ENCODE assay signal across 10 cellular contexts in genomic region chr2:157747695-157748370, GRCh38.
DNase-seq lines count a peak whose midpoint lies in the region; ATAC-seq and TF ChIP-seq lines count a peak whose summit lies in the region.
"Had no signal": no experiment of that assay in that cellular context is flagged by ENCODE, and none has a peak within 500 bp of the region (broad histone marks: within the 10 kb centered on the region; RNA-seq: fewer than 3 reads in every experiment).

No MANE protein-coding gene starts in this region.

- no peak for TF ChIP-seq CTCF in GM23338 (conservative IDR thresholded peaks at IDR 0.05; ENCODE audit: low read depth in 2 of 2)
- TF ChIP-seq CTCF in astrocyte of the cerebellum (IDR thresholded peaks at IDR 0.05; ENCODE audit: low read depth, low read length, missing control alignments), result no peak
- TF ChIP-seq CTCF in mesothelial cell of epicardium (IDR thresholded peaks at IDR 0.05; ENCODE audit: unreplicated experiment), result no peak
- TF ChIP-seq CTCF in Peyer's patch (IDR thresholded peaks at IDR 0.05), result no peak

- H4K20me1 ChIP-seq in BLaER1 treated with 17β-estradiol and CSF1 and Interleukin-3, amounts not matched to agents 10 nM and 100 nM, result no peaks in the 10 kb centered on the region
- no peaks in the 10 kb centered on the region for H4K20me1 ChIP-seq in GM23338 (replicated peaks; ENCODE audit: insufficient read depth)

- H3K4me1 Mint-ChIP-seq in GM23338 (peaks cover 15% of the 10 kb centered on the region; the same call in 2 of the 3 replicates), mesothelial cell of epicardium (peaks cover 12% of the 10 kb centered on the region)
- peaks cover 4 to 5% of the 10 kb centered on the region in 2 donors for H3K4me1 Mint-ChIP-seq in natural killer cell treated with Interleukin-12 subunit alpha and Interleukin-12 subunit beta and Interleukin-15 and Interleukin-18, amount 100 ng/mL, for 72 hours (ENCODE audit: low read depth in 2 of 2)

- peaks cover 0 to 8% (median 0%) of the 10 kb centered on the region in 11 experiments; a peak in 2 of 22 replicates for H3K9me3 ChIP-seq in BLaER1 treated with 17β-estradiol and CSF1 and Interleukin-3, amounts not matched to agents 10 nM and 100 nM (replicated peaks in 1 of 11)
- no peaks in the 10 kb centered on the region for H3K9me3 ChIP-seq in Peyer's patch

- H3K27ac Mint-ChIP-seq in GM23338 (no peak overlapping the region), mesothelial cell of epicardium (peak overlapping the region; percentile 47)
- H3K27ac Mint-ChIP-seq in natural killer cell treated with Interleukin-12 subunit alpha and Interleukin-12 subunit beta and Interleukin-15 and Interleukin-18, amount 100 ng/mL, for 72 hours, result no peak overlapping the region

- H3K36me3 ChIP-seq in BLaER1 treated with 17β-estradiol and CSF1 and Interleukin-3, amounts not matched to agents 10 nM and 100 nM, result peaks cover 7 to 76% (median 22%) of the 10 kb centered on the region in 11 experiments; a peak in 18 of 22 replicates
- H3K36me3 ChIP-seq in GM23338 (ENCODE audit: insufficient read depth), result no peaks in the 10 kb centered on the region; the same call in 1 of the 2 replicates
- H3K36me3 ChIP-seq in Peyer's patch, result peaks cover 0 to 8% (median 0%) of the 10 kb centered on the region in 3 donors

- no peaks in the 10 kb centered on the region for H3K9me2 ChIP-seq in GM23338 (ENCODE audit: insufficient read depth)

- ATAC-seq in GM23338 (peak; percentile 48), HG03439 (IDR thresholded peaks at IDR 0.05; ENCODE audit: unreplicated experiment) (no peak)
- ATAC-seq in natural killer cell treated with Interleukin-12 subunit alpha and Interleukin-12 subunit beta and Interleukin-15 and Interleukin-18, amount 100 ng/mL, for 72 hours, result no peak

- no peak overlapping the region for H3K9ac ChIP-seq in BLaER1 treated with 17β-estradiol and CSF1 and Interleukin-3, amounts not matched to agents 10 nM and 100 nM

- peak overlapping the region; percentile 2 to 48 (median 23); a peak in 17 of 22 replicates for H3K4me2 ChIP-seq in BLaER1 treated with 17β-estradiol and CSF1 and Interleukin-3, amounts not matched to agents 10 nM and 100 nM
- H3K4me2 ChIP-seq in GM23338, result no peak overlapping the region

- in situ Hi-C loops in astrocyte of the cerebellum (cut with HindIII; ENCODE audit: low sequenced_read_pairs), result no loop called here

- H3K27ac ChIP-seq in BLaER1 treated with 17β-estradiol and CSF1 and Interleukin-3, amounts not matched to agents 10 nM and 100 nM, result no peak overlapping the region
- peak overlapping the region; percentile 27; the same call in 1 of the 2 replicates for H3K27ac ChIP-seq in GM23338 (ENCODE audit: low read depth)
- no peak overlapping the region for H3K27ac ChIP-seq in Peyer's patch

- H3K9me3 Mint-ChIP-seq in GM23338, result no peaks in the 10 kb centered on the region; the same call in 2 of the 3 replicates
- H3K9me3 Mint-ChIP-seq in mesothelial cell of epicardium, result peaks cover 5% of the 10 kb centered on the region
- no peaks in the 10 kb centered on the region for H3K9me3 Mint-ChIP-seq in natural killer cell treated with Interleukin-12 subunit alpha and Interleukin-12 subunit beta and Interleukin-15 and Interleukin-18, amount 100 ng/mL, for 72 hours

- no peak for TF ChIP-seq POLR2A in Peyer's patch (IDR thresholded peaks at IDR 0.05)

- H3K79me2 ChIP-seq in GM23338 (replicated peaks; ENCODE audit: insufficient read depth), result no peaks in the 10 kb centered on the region; the same call in 1 of the 2 replicates

- H3K27me3 Mint-ChIP-seq in GM23338 (ENCODE audit: insufficient read depth, low read depth, poor library complexity), result peaks cover 6% of the 10 kb centered on the region
- no peaks in the 10 kb centered on the region for H3K27me3 Mint-ChIP-seq in mesothelial cell of epicardium (ENCODE audit: low read depth)
- no peaks in the 10 kb centered on the region for H3K27me3 Mint-ChIP-seq in natural killer cell treated with Interleukin-12 subunit alpha and Interleukin-12 subunit beta and Interleukin-15 and Interleukin-18, amount 100 ng/mL, for 72 hours

- H3F3A ChIP-seq in GM23338 (replicated peaks; ENCODE audit: low read depth), result no peaks in the 10 kb centered on the region

- H3K4me3 ChIP-seq in BLaER1 treated with 17β-estradiol and CSF1 and Interleukin-3, amounts not matched to agents 10 nM and 100 nM, result no peak overlapping the region
- H3K4me3 ChIP-seq in GM23338 (no peak overlapping the region), astrocyte of the cerebellum (ENCODE audit: low read depth, low read length) (no peak overlapping the region), Peyer's patch (no peak overlapping the region)

- peaks cover 25% of the 10 kb centered on the region for H3K36me3 Mint-ChIP-seq in GM23338 (ENCODE audit: low read depth)
- peaks cover 33% of the 10 kb centered on the region for H3K36me3 Mint-ChIP-seq in mesothelial cell of epicardium
- peaks cover 5% of the 10 kb centered on the region for H3K36me3 Mint-ChIP-seq in natural killer cell treated with Interleukin-12 subunit alpha and Interleukin-12 subunit beta and Interleukin-15 and Interleukin-18, amount 100 ng/mL, for 72 hours

- H2AFZ ChIP-seq in GM23338, result no peak overlapping the region

- H3K4me1 ChIP-seq in BLaER1 treated with 17β-estradiol and CSF1 and Interleukin-3, amounts not matched to agents 10 nM and 100 nM, result peaks cover 11 to 21% (median 16%) of the 10 kb centered on the region in 10 experiments; a peak in 19 of 20 replicates
- H3K4me1 ChIP-seq in GM23338 (ENCODE audit: insufficient read depth), result 0 out of 2 replicates have a peak, but pooled peaks cover 5% of the 10 kb centered on the region
- H3K4me1 ChIP-seq in Peyer's patch, result no peaks in the 10 kb centered on the region

- no peaks in the 10 kb centered on the region for H3K27me3 ChIP-seq in BLaER1 treated with 17β-estradiol and CSF1 and Interleukin-3, amounts not matched to agents 10 nM and 100 nM
- H3K27me3 ChIP-seq in GM23338 (ENCODE audit: insufficient read depth) (no peaks in the 10 kb centered on the region), Peyer's patch (no peaks in the 10 kb centered on the region)

- DNase-seq in GM23338 (ENCODE audit: low spot score), result no peak
- peak; percentile 68 for DNase-seq in astrocyte of the cerebellum (ENCODE audit: low read depth)
- no peak for DNase-seq in mesothelial cell of epicardium (ENCODE audit: low spot score in 2 of 2, unreplicated experiment in 2 of 2)
- no peak for DNase-seq in Peyer's patch
- no peak for DNase-seq in natural killer cell treated with Interleukin-12 subunit alpha and Interleukin-12 subunit beta and Interleukin-15 and Interleukin-18, amount 100 ng/mL, for 72 hours (ENCODE audit: low spot score)
- DNase-seq in hepatic stellate cell (ENCODE audit: low spot score), result no peak
- DNase-seq: DND-41, NCI-H2081 had no signal

- H3K4me3 Mint-ChIP-seq in GM23338 (no peak overlapping the region), mesothelial cell of epicardium (no peak overlapping the region)
- H3K4me3 Mint-ChIP-seq in natural killer cell treated with Interleukin-12 subunit alpha and Interleukin-12 subunit beta and Interleukin-15 and Interleukin-18, amount 100 ng/mL, for 72 hours, result no peak overlapping the region
